8 cellular contexts compared by ENCODE assay signal in genomic region chr15:88701561-88702095, GRCh38.
A peak's percentile ranks its signal among the peaks of the same experiment; 100 is the strongest.
DNase-seq lines count a peak whose midpoint lies in the region; ATAC-seq, FAIRE-seq and TF ChIP-seq lines count a peak whose summit lies in the region.

No MANE protein-coding gene starts in this region.

- H3K4me2 ChIP-seq in OCI-LY7 (ENCODE audit: low read length), result no peak overlapping the region
- H3K4me2 ChIP-seq in fibroblast of lung (ENCODE audit: extremely low read depth, insufficient read depth, low read length), result no peak overlapping the region

- H3K79me2 ChIP-seq in OCI-LY7 (ENCODE audit: insufficient read depth, low read depth, low read length) (no peaks in the 10 kb centered on the region), fibroblast of lung (ENCODE audit: control insufficient read depth, insufficient read depth, low read length) (no peaks in the 10 kb centered on the region)

- H4K20me1 ChIP-seq in OCI-LY7 (ENCODE audit: insufficient read depth, low read length), result no peaks in the 10 kb centered on the region; the same call in 1 of the 2 replicates
- no peaks in the 10 kb centered on the region for H4K20me1 ChIP-seq in fibroblast of lung (ENCODE audit: control insufficient read depth, extremely low read depth, insufficient read depth, low read length)

- peak; percentile 7 for DNase-seq in Daoy (ENCODE audit: low read depth)
- peak; percentile 46 for DNase-seq in GM19239 (ENCODE audit: insufficient read length, low spot score)
- DNase-seq in OCI-LY7 (ENCODE audit: low spot score), result peak; percentile 60
- DNase-seq in fibroblast of lung (ENCODE audit: low read depth in 2 of 2), result no peak
- DNase-seq in GM03348 (ENCODE audit: low spot score), result no peak
- DNase-seq in NCI-H2171 treated with DMSO at 0.1 percent for 48 hours (lab: John Stamatoyannopoulos, UW), result no peak
- no peak for DNase-seq in dorsolateral prefrontal cortex

- H2AFZ ChIP-seq in OCI-LY7 (ENCODE audit: low read length) (no peak overlapping the region), fibroblast of lung (ENCODE audit: low read length) (no peak overlapping the region)

- no peak overlapping the region for H3K4me3 ChIP-seq in OCI-LY7 (ENCODE audit: low read depth, low read length, poor library complexity, severe bottlenecking)
- no peak overlapping the region for H3K4me3 ChIP-seq in fibroblast of lung (replicated peaks in 1 of 4; ENCODE audit: control extremely low read depth in 1 of 4, insufficient read depth in 1 of 4, low read depth in 3 of 4, low read length in 4 of 4)
- H3K4me3 ChIP-seq in dorsolateral prefrontal cortex, result no peak overlapping the region

- H3K36me3 ChIP-seq in OCI-LY7 (ENCODE audit: insufficient read depth, low read length) (no peaks in the 10 kb centered on the region), fibroblast of lung (ENCODE audit: control insufficient read depth, insufficient read depth, low read length) (no peaks in the 10 kb centered on the region)

- CTCF ChIA-PET in OCI-LY7 (lab: Charles Lee; ENCODE audit: unreplicated experiment), result no interaction called here

- no TSS peak for BruUV-seq in OCI-LY7 (replicated peaks; lab: Mats Ljungman, UMichigan)

- H3K9ac ChIP-seq in fibroblast of lung (ENCODE audit: insufficient read depth, low read length), result no peak overlapping the region

- POLR2A ChIA-PET in OCI-LY7 (lab: Charles Lee), result no interaction called here

- intact Hi-C loops in OCI-LY7 (cut with micrococcal nuclease; ENCODE audit: unreplicated experiment) (loop anchor here (1.0 to 2.0 kb wide), 3 partner anchors 63 to 225 kb away; no protein-coding TSS in a partner anchor), dorsolateral prefrontal cortex (cut with DNase I) (no loop called here)

- H3K4me1 ChIP-seq in OCI-LY7 (ENCODE audit: insufficient read depth, low read length, poor library complexity, severe bottlenecking) (no peaks in the 10 kb centered on the region), fibroblast of lung (ENCODE audit: control insufficient read depth, extremely low read depth, insufficient read depth, low read length) (peaks cover 2% of the 10 kb centered on the region)

- peak; percentile 61 for FAIRE-seq in GM19239 (lab: Jason Lieb, UNC)

- peak; percentile 82 for TF ChIP-seq CTCF in OCI-LY7 (conservative IDR thresholded peaks at IDR 0.05; ENCODE audit: low read length)
- peak; percentile 9 to 42 for TF ChIP-seq CTCF in fibroblast of lung (conservative IDR thresholded peaks at IDR 0.05 in 1 of 2, IDR thresholded peaks at IDR 0.05 in 1 of 2; ENCODE audit: low read depth in 1 of 2, low read length in 2 of 2)
- no peak for TF ChIP-seq CTCF in dorsolateral prefrontal cortex (IDR thresholded peaks at IDR 0.05 in 54 of 56, conservative IDR thresholded peaks at IDR 0.05 in 2 of 56; ENCODE audit: low read depth in 1 of 56, partially characterized antibody in 56 of 56)

- H3K9me3 ChIP-seq in OCI-LY7 (ENCODE audit: low read length) (no peaks in the 10 kb centered on the region), fibroblast of lung (ENCODE audit: control insufficient read depth, insufficient read depth, low read depth, low read length) (no peaks in the 10 kb centered on the region)

- H3K27me3 ChIP-seq in fibroblast of lung (ENCODE audit: control insufficient read depth, insufficient read depth, low read length) (peaks cover 12% of the 10 kb centered on the region), dorsolateral prefrontal cortex (peaks cover 0 to 8% (median 0%) of the 10 kb centered on the region in 45 donors)

- H3K27ac ChIP-seq in OCI-LY7 (ENCODE audit: low read depth, low read length, poor library complexity, severe bottlenecking), result no peak overlapping the region
- H3K27ac ChIP-seq in fibroblast of lung (ENCODE audit: insufficient read depth, low read length), result no peak overlapping the region
- no peak overlapping the region for H3K27ac ChIP-seq in dorsolateral prefrontal cortex

- H3K9me2 ChIP-seq in OCI-LY7 (ENCODE audit: insufficient read depth, low read length), result no peaks in the 10 kb centered on the region

- no peak for ATAC-seq in GM19023 (IDR thresholded peaks at IDR 0.05; ENCODE audit: unreplicated experiment)

Comparison
In these comparisons a context has a peak if more than half of its experiments do, and no peak if none do; other contexts are left out.
1. DNase-seq: peak in Daoy (single experiment), GM19239 (single experiment) and OCI-LY7 (single experiment); none in fibroblast of lung (0 of 2), GM03348 (single experiment), NCI-H2171 treated with DMSO at 0.1 percent for 48 hours (single experiment) and dorsolateral prefrontal cortex (0 of 10).
2. CTCF ChIP-seq: peak in OCI-LY7 (single experiment) and fibroblast of lung (2 of 2); none in dorsolateral prefrontal cortex (0 of 56).